Comparison of ENCODE assay signal across 29 cellular contexts in genomic region chr15:33641069-33641468, GRCh38.
"Had no signal": no experiment of that assay in that cellular context is flagged by ENCODE, and none has a peak within 500 bp of the region (broad histone marks: within the 10 kb centered on the region; RNA-seq: fewer than 3 reads in every experiment).

No MANE protein-coding gene starts in this region.

- H3K9me3 Mint-ChIP-seq: immature natural killer cell; naive thymus-derived CD8-positive, alpha-beta T cell; nephron; neural crest cell; stimulated activated effector memory CD8-positive, alpha-beta T cell treated with anti-CD3 and anti-CD28 coated beads, Interleukin-12 subunit alpha, Interleukin-12 subunit beta, amount 100 ng/mL, for 72 hours; stimulated activated naive CD8-positive, alpha-beta T cell treated with anti-CD3 and anti-CD28 coated beads, Interleukin-15, Interleukin-2, amounts not matched to agents 100 ng/mL and 50 ng/mL, for 24 hours had no signal

- H3K27me3 ChIP-seq: left lung, pancreas, sigmoid colon, spleen, suprapubic skin, tibial artery, upper lobe of right lung had no signal

- FAIRE-seq: islet of Langerhans, kidney, pancreas, small intestine, urothelium cell line had no signal

- H3K36me3 ChIP-seq: left lung, lower lobe of right lung, pancreas, prostate gland, spleen, suprapubic skin, thoracic aorta, upper lobe of right lung had no signal

- H3K4me1 Mint-ChIP-seq: immature natural killer cell; nephron; stimulated activated effector memory CD8-positive, alpha-beta T cell treated with anti-CD3 and anti-CD28 coated beads, Interleukin-12 subunit alpha, Interleukin-12 subunit beta, amount 100 ng/mL, for 72 hours had no signal

- H3K4me1 ChIP-seq: left lung, lower lobe of right lung, pancreas, prostate gland, sigmoid colon, tibial artery, upper lobe of right lung had no signal

- H3K9me3 ChIP-seq: left lung, lower lobe of right lung, pancreas, prostate gland, sigmoid colon, spleen, suprapubic skin, thoracic aorta, tibial artery, upper lobe of right lung had no signal

- H3K36me3 Mint-ChIP-seq: immature natural killer cell; naive thymus-derived CD8-positive, alpha-beta T cell; stimulated activated effector memory CD8-positive, alpha-beta T cell treated with anti-CD3 and anti-CD28 coated beads, Interleukin-12 subunit alpha, Interleukin-12 subunit beta, amount 100 ng/mL, for 72 hours had no signal

- H3K4me3 ChIP-seq: left lung, lower lobe of right lung, pancreas, prostate gland, sigmoid colon, spleen, suprapubic skin, thoracic aorta, tibial artery, upper lobe of right lung had no signal

- H3K27ac Mint-ChIP-seq: immature natural killer cell; naive thymus-derived CD8-positive, alpha-beta T cell; nephron; stimulated activated effector memory CD8-positive, alpha-beta T cell treated with anti-CD3 and anti-CD28 coated beads, Interleukin-12 subunit alpha, Interleukin-12 subunit beta, amount 100 ng/mL, for 72 hours; stimulated activated naive CD8-positive, alpha-beta T cell treated with anti-CD3 and anti-CD28 coated beads, Interleukin-15, Interleukin-2, amounts not matched to agents 100 ng/mL and 50 ng/mL, for 24 hours had no signal

- DNase-seq: immature natural killer cell; kidney; left colon; left lung; lower lobe of right lung; mammary epithelial cell; mesenchymal stem cell; naive thymus-derived CD8-positive, alpha-beta T cell; nucleus accumbens; pancreas; posterior cingulate gyrus; right cardiac atrium; sigmoid colon; small intestine; spleen; stimulated activated CD4-positive, alpha-beta T cell treated with anti-CD3 and anti-CD28 coated beads, Interleukin-4, amount 100 ng/mL, for 24 hours; stimulated activated naive CD4-positive, alpha-beta T cell; tibial artery; trophoblast cell; upper lobe of right lung had no signal

- H3K27ac ChIP-seq: left lung, lower lobe of right lung, pancreas, prostate gland, sigmoid colon, spleen, suprapubic skin, thoracic aorta, tibial artery, upper lobe of right lung had no signal

- H3K4me3 Mint-ChIP-seq: immature natural killer cell; naive thymus-derived CD8-positive, alpha-beta T cell; nephron; neural crest cell; stimulated activated effector memory CD8-positive, alpha-beta T cell treated with anti-CD3 and anti-CD28 coated beads, Interleukin-12 subunit alpha, Interleukin-12 subunit beta, amount 100 ng/mL, for 72 hours; stimulated activated naive CD8-positive, alpha-beta T cell treated with anti-CD3 and anti-CD28 coated beads, Interleukin-15, Interleukin-2, amounts not matched to agents 100 ng/mL and 50 ng/mL, for 24 hours had no signal

- ATAC-seq: left colon; left lung; lower lobe of right lung; naive thymus-derived CD8-positive, alpha-beta T cell; pancreas; right cardiac atrium; stimulated activated effector memory CD8-positive, alpha-beta T cell treated with anti-CD3 and anti-CD28 coated beads, Interleukin-12 subunit alpha, Interleukin-12 subunit beta, amount 100 ng/mL, for 72 hours; upper lobe of right lung had no signal
